22 cellular contexts compared by ENCODE assay signal in the genomic region with DNA sequence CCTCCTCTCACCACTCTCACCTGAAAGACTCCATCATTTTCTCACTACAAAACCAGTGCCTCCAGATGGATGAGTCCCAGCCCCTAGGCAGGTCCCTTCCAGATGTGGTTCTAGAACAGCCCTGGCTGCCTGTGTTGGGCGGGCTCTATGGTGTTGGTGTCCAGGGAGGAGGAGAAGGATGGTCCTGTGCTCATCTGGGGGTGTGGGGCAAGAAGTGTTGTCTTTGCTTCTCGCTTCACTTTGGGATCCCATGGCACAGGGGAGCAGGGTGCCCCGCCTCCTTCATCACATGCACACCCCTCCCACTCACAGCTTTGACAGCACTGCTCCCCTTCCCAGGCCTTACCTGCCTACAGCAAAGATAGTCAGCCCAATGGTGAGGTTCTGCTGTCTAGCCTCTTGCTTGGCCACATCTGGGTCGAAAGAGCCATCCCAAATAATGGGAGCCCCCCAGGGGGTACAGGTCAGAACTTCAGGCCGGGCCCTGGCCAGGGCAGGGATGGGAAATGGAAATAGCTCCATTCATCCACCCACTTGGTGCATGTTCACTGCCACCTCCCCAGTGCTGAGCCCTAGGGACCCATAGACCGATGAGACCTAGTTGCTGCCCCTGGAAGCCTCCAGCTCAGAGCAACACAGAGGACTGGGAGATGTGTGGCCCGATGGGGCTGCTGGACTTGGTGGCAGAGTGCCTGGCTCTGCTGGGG. TPM values are rescaled to one million over a fixed set of nuclear protein-coding genes. Genes with fewer than 3 reads are reported as not detected.
"Had no signal": no experiment of that assay in that cellular context is flagged by ENCODE, and none has a peak within 500 bp of the region (broad histone marks: within the 10 kb centered on the region; RNA-seq: fewer than 3 reads in every experiment).

No MANE protein-coding gene starts in this region.

- H3K4me3 Mint-ChIP-seq: dendritic cell treated with granulocyte-macrophage colony-stimulating factor and Interleukin-4, amounts not matched to agents 40 ng/mL and 50 ng/mL, for 4 days; effector memory CD8-positive, alpha-beta T cell; stimulated activated naive CD8-positive, alpha-beta T cell treated with anti-CD3 and anti-CD28 coated beads, Interleukin-15, Interleukin-2, amounts not matched to agents 100 ng/mL and 50 ng/mL, for 24 hours had no signal

- H3K27me3 ChIP-seq: right atrium auricular region, vagina had no signal

- DNase-seq: effector memory CD8-positive, alpha-beta T cell; esophagus squamous epithelium; foreskin fibroblast; mammary epithelial cell; nucleus accumbens; small intestine; stimulated activated CD4-positive, alpha-beta T cell treated with anti-CD3 and anti-CD28 coated beads, Interleukin-2, amount 100 ng/mL, for 48 hours; tibial artery; upper lobe of left lung had no signal

- H3K4me3 ChIP-seq: esophagus squamous epithelium, mucosa of descending colon, right atrium auricular region, tibial artery, upper lobe of left lung, vagina had no signal

- H3K9me3 ChIP-seq: esophagus squamous epithelium, mucosa of descending colon, right atrium auricular region, tibial artery, upper lobe of left lung, vagina had no signal

- H3K27ac Mint-ChIP-seq: dendritic cell treated with granulocyte-macrophage colony-stimulating factor and Interleukin-4, amounts not matched to agents 40 ng/mL and 50 ng/mL, for 4 days; effector memory CD8-positive, alpha-beta T cell; naive thymus-derived CD8-positive, alpha-beta T cell; stimulated activated naive CD8-positive, alpha-beta T cell treated with anti-CD3 and anti-CD28 coated beads, Interleukin-15, Interleukin-2, amounts not matched to agents 100 ng/mL and 50 ng/mL, for 24 hours had no signal

- H3K9me3 Mint-ChIP-seq: dendritic cell treated with granulocyte-macrophage colony-stimulating factor and Interleukin-4, amounts not matched to agents 40 ng/mL and 50 ng/mL, for 4 days; effector memory CD8-positive, alpha-beta T cell; naive thymus-derived CD8-positive, alpha-beta T cell; stimulated activated naive CD8-positive, alpha-beta T cell treated with anti-CD3 and anti-CD28 coated beads, Interleukin-15, Interleukin-2, amounts not matched to agents 100 ng/mL and 50 ng/mL, for 24 hours had no signal

- H3K27ac ChIP-seq: esophagus squamous epithelium, parathyroid adenoma, right atrium auricular region, tibial artery, upper lobe of left lung, vagina had no signal

- H3K36me3 ChIP-seq: esophagus squamous epithelium, right atrium auricular region, tibial artery, upper lobe of left lung, vagina had no signal

- ATAC-seq: effector memory CD8-positive, alpha-beta T cell; mucosa of descending colon; naive thymus-derived CD8-positive, alpha-beta T cell had no signal

- H3K79me2 ChIP-seq: parathyroid adenoma had no signal

- H3K4me1 ChIP-seq: parathyroid adenoma had no signal

- H3K36me3 Mint-ChIP-seq: naive thymus-derived CD8-positive, alpha-beta T cell had no signal

- H2AFZ ChIP-seq: parathyroid adenoma had no signal

RNA-seq across cellular contexts. Expression of gene A3GALT2, which starts 9.0 kb away (rescaled TPM):
- total RNA-seq: epithelial cell of proximal tubule; esophagus squamous epithelium; kidney epithelial cell; lower leg skin; mammary epithelial cell; mesenteric fat pad; mucosa of descending colon; naive thymus-derived CD8-positive, alpha-beta T cell; pulmonary artery endothelial cell; right atrium auricular region; temporal lobe; vagina had no signal
- polyA plus RNA-seq: mammary epithelial cell; naive thymus-derived CD8-positive, alpha-beta T cell; small intestine had no signal
